16 cellular contexts compared by ENCODE assay signal in genomic region chr2:32614069-32614468, GRCh38.
"Had no signal": no experiment of that assay in that cellular context is flagged by ENCODE, and none has a peak within 500 bp of the region (broad histone marks: within the 10 kb centered on the region; RNA-seq: fewer than 3 reads in every experiment).

No MANE protein-coding gene starts in this region.

- H3K27ac ChIP-seq: brain microvascular endothelial cell, esophagus muscularis mucosa, prostate gland, thoracic aorta had no signal

- H3K27ac Mint-ChIP-seq: activated B cell treated with CpG ODN at 0.5 μM for 24 hours; activated T-helper 1 cell treated with anti-CD3 and anti-CD28 coated beads, Interleukin-12 subunit alpha, Interleukin-12 subunit beta, Interleukin-2, Interleukin-4 antibody, amounts not matched to agents 30 ng/mL and 10 ng/mL and 1 ng/mL, durations not matched to agents 14 hours and 24 hours and 36 hours; nephron; T-helper 1 cell treated with Interleukin-12 subunit alpha and Interleukin-12 subunit beta and Interleukin-4 antibody, amounts not matched to agents 30 μg/mL and 1 μg/mL, for 36 hours had no signal

- H3K4me1 ChIP-seq: esophagus muscularis mucosa, prostate gland, spleen had no signal

- H3K4me3 Mint-ChIP-seq: activated B cell treated with CpG ODN at 0.5 μM for 24 hours; activated T-helper 1 cell treated with anti-CD3 and anti-CD28 coated beads, Interleukin-12 subunit alpha, Interleukin-12 subunit beta, Interleukin-2, Interleukin-4 antibody, amounts not matched to agents 30 ng/mL and 10 ng/mL and 1 ng/mL, durations not matched to agents 14 hours and 24 hours and 36 hours; nephron; stimulated activated naive CD8-positive, alpha-beta T cell treated with anti-CD3 and anti-CD28 coated beads, Interleukin-15, amount 100 ng/mL, for 72 hours; T-helper 1 cell treated with Interleukin-12 subunit alpha and Interleukin-12 subunit beta and Interleukin-4 antibody, amounts not matched to agents 30 μg/mL and 1 μg/mL, for 36 hours had no signal

- ATAC-seq: sciatic nerve; stimulated activated naive CD8-positive, alpha-beta T cell treated with anti-CD3 and anti-CD28 coated beads, Interleukin-15, amount 100 ng/mL, for 72 hours had no signal

- H3K27me3 Mint-ChIP-seq: activated B cell treated with CpG ODN at 0.5 μM for 24 hours; stimulated activated naive CD8-positive, alpha-beta T cell treated with anti-CD3 and anti-CD28 coated beads, Interleukin-15, amount 100 ng/mL, for 72 hours had no signal

- H3K9me3 Mint-ChIP-seq: activated B cell treated with CpG ODN at 0.5 μM for 24 hours; activated T-helper 1 cell treated with anti-CD3 and anti-CD28 coated beads, Interleukin-12 subunit alpha, Interleukin-12 subunit beta, Interleukin-2, Interleukin-4 antibody, amounts not matched to agents 30 ng/mL and 10 ng/mL and 1 ng/mL, durations not matched to agents 14 hours and 24 hours and 36 hours; nephron; stimulated activated naive CD8-positive, alpha-beta T cell treated with anti-CD3 and anti-CD28 coated beads, Interleukin-15, amount 100 ng/mL, for 72 hours; T-helper 1 cell treated with Interleukin-12 subunit alpha and Interleukin-12 subunit beta and Interleukin-4 antibody, amounts not matched to agents 30 μg/mL and 1 μg/mL, for 36 hours had no signal

- H3K27me3 ChIP-seq: brain microvascular endothelial cell, esophagus muscularis mucosa, spleen had no signal

- H3K4me1 Mint-ChIP-seq: activated B cell treated with CpG ODN at 0.5 μM for 24 hours; nephron; stimulated activated naive CD8-positive, alpha-beta T cell treated with anti-CD3 and anti-CD28 coated beads, Interleukin-15, amount 100 ng/mL, for 72 hours had no signal

- DNase-seq: activated B cell treated with CpG ODN at 0.5 μM for 24 hours; activated CD4-positive, alpha-beta T cell treated with anti-CD3 and anti-CD28 coated beads, Interleukin-2, amount 50 U/mL, for 1 hour; activated naive CD4-positive, alpha-beta T cell treated with anti-CD3 and anti-CD28 coated beads, Interleukin-2, amount 50 U/mL, for 16 hours; brain microvascular endothelial cell; head of caudate nucleus; mammary epithelial cell; spleen; stimulated activated CD4-positive, alpha-beta T cell treated with anti-CD3 and anti-CD28 coated beads, Interleukin-1b, Interleukin-23, amount 100 ng/mL, for 48 hours; stimulated activated naive CD8-positive, alpha-beta T cell treated with anti-CD3 and anti-CD28 coated beads, Interleukin-15, amount 100 ng/mL, for 72 hours had no signal
